ENCODE assay signal across 1 cellular context in the genomic region with DNA sequence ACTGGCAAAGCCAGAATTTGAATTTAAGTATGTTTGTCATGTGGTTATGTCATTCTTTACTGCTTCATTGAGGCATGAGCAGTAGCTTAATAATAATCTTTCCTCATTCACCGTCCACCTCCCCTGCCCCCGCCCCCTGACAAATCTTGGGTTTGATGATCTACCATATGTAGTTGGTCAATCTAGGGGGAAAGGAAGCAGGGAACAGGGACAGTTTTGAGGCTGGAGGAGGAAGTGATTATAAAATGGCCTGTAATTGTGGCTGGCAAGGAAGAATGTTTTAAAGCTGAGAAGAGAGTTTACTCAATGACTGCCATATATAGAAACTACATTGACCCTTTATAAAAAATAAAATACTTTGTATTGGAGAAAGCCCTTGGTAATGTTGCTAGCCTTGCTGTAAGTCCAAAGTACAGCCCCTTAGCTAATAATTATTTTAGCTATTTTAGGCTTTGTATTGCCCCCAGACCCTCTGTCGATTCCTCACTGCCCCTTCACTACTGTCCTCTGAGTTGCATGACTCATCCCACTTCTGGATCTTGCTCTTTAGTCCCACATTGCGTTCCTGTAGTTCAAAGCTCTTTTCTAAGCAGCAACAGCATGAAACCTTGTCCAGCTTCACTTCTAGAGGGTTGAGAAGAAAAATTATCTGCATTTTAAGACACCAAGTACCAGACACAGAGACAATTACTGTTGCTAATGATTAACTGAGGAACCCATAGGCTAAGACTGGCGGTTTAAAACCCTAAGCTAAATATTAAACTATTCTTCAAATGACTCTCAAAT.
TF ChIP-seq lines count a peak whose summit lies in the region.

No MANE protein-coding gene starts in this region.

TF ChIP-seq in HepG2, 621 proteins besides CTCF, POLR2A, EP300 and RAD21 (continued from another document and continues in another):
- TF ChIP-seq, protein P1, sequence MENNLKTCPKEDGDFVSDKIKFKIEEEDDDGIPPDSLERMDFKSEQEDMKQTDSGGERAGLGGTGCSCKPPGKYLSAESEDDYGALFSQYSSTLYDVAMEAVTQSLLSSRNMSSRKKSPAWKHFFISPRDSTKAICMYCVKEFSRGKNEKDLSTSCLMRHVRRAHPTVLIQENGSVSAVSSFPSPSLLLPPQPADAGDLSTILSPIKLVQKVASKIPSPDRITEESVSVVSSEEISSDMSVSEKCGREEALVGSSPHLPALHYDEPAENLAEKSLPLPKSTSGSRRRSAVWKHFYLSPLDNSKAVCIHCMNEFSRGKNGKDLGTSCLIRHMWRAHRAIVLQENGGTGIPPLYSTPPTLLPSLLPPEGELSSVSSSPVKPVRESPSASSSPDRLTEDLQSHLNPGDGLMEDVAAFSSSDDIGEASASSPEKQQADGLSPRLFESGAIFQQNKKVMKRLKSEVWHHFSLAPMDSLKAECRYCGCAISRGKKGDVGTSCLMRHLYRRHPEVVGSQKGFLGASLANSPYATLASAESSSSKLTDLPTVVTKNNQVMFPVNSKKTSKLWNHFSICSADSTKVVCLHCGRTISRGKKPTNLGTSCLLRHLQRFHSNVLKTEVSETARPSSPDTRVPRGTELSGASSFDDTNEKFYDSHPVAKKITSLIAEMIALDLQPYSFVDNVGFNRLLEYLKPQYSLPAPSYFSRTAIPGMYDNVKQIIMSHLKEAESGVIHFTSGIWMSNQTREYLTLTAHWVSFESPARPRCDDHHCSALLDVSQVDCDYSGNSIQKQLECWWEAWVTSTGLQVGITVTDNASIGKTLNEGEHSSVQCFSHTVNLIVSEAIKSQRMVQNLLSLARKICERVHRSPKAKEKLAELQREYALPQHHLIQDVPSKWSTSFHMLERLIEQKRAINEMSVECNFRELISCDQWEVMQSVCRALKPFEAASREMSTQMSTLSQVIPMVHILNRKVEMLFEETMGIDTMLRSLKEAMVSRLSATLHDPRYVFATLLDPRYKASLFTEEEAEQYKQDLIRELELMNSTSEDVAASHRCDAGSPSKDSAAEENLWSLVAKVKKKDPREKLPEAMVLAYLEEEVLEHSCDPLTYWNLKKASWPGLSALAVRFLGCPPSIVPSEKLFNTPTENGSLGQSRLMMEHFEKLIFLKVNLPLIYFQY (CRISPR knock-in tag; IDR thresholded peaks at IDR 0.05; ENCODE audit: borderline replicate concordance), result no peak
- TF ChIP-seq HNRNPK (IDR thresholded peaks at IDR 0.05; ENCODE audit: low read depth, low read length, poor library complexity, severe bottlenecking) (peak; percentile 52), ZNF709 (CRISPR knock-in tag; IDR thresholded peaks at IDR 0.05) (no peak), KLF16 (CRISPR knock-in tag; IDR thresholded peaks at IDR 0.05) (peak in 1 of 2 experiments; percentile 25; a peak in 1 of 4 replicates), ZNF562 (CRISPR knock-in tag; IDR thresholded peaks at IDR 0.05; ENCODE audit: borderline replicate concordance) (no peak), FOXA3 (CRISPR knock-in tag; IDR thresholded peaks at IDR 0.05) (peak; percentile 35; the same call in 1 of the 2 replicates), PCBP1 (IDR thresholded peaks at IDR 0.05; ENCODE audit: borderline replicate concordance, low read depth, low read length) (no peak), CAMTA2 (CRISPR knock-in tag; IDR thresholded peaks at IDR 0.05; ENCODE audit: borderline replicate concordance) (no peak), ZNF205 (CRISPR knock-in tag; IDR thresholded peaks at IDR 0.05) (peak; percentile 46; the same call in 1 of the 2 replicates), HNF4A (CRISPR knock-in tag; IDR thresholded peaks at IDR 0.05) (peak; percentile 93), GABPB1 (CRISPR knock-in tag; IDR thresholded peaks at IDR 0.05) (no peak), ZNF644 (CRISPR knock-in tag; IDR thresholded peaks at IDR 0.05; ENCODE audit: low read depth) (peak; percentile 79), USF2 (IDR thresholded peaks at IDR 0.05; ENCODE audit: low read depth, low read length) (no peak), USF2 (CRISPR knock-in tag; IDR thresholded peaks at IDR 0.05; ENCODE audit: borderline replicate concordance) (0 out of 2 replicates have a peak, but pooled peaks have one; percentile 22), ZSCAN29 (CRISPR knock-in tag; conservative IDR thresholded peaks at IDR 0.05) (no peak), ZNF839 (CRISPR knock-in tag; IDR thresholded peaks at IDR 0.05; ENCODE audit: borderline replicate concordance) (no peak), TCF12 (IDR thresholded peaks at IDR 0.05) (no peak), TCF12 (CRISPR knock-in tag; IDR thresholded peaks at IDR 0.05) (no peak), SOX13 (IDR thresholded peaks at IDR 0.05) (no peak), SOX13 (CRISPR knock-in tag; conservative IDR thresholded peaks at IDR 0.05 in 1 of 2, IDR thresholded peaks at IDR 0.05 in 1 of 2) (peak in 1 of 2 experiments; percentile 68; a peak in 2 of 4 replicates), GATAD1 (CRISPR knock-in tag; IDR thresholded peaks at IDR 0.05) (no peak), ZKSCAN8 (CRISPR knock-in tag; IDR thresholded peaks at IDR 0.05; ENCODE audit: borderline replicate concordance) (no peak), ELF3 (CRISPR knock-in tag; IDR thresholded peaks at IDR 0.05) (peak; percentile 36; the same call in 1 of the 2 replicates), ZNF607 (CRISPR knock-in tag; IDR thresholded peaks at IDR 0.05; ENCODE audit: borderline replicate concordance) (no peak), EHMT2 (IDR thresholded peaks at IDR 0.05; ENCODE audit: borderline replicate concordance, low read depth, low read length) (peak; percentile 87), NR1H2 (CRISPR knock-in tag; IDR thresholded peaks at IDR 0.05; ENCODE audit: borderline replicate concordance, low read depth) (no peak), MED1 (CRISPR knock-in tag; IDR thresholded peaks at IDR 0.05) (peak; percentile 16; the same call in 1 of the 2 replicates), PBX2 (CRISPR knock-in tag; IDR thresholded peaks at IDR 0.05) (no peak)
- TF ChIP-seq, protein P2, sequence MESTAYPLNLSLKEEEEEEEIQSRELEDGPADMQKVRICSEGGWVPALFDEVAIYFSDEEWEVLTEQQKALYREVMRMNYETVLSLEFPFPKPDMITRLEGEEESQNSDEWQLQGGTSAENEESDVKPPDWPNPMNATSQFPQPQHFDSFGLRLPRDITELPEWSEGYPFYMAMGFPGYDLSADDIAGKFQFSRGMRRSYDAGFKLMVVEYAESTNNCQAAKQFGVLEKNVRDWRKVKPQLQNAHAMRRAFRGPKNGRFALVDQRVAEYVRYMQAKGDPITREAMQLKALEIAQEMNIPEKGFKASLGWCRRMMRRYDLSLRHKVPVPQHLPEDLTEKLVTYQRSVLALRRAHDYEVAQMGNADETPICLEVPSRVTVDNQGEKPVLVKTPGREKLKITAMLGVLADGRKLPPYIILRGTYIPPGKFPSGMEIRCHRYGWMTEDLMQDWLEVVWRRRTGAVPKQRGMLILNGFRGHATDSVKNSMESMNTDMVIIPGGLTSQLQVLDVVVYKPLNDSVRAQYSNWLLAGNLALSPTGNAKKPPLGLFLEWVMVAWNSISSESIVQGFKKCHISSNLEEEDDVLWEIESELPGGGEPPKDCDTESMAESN (CRISPR knock-in tag; conservative IDR thresholded peaks at IDR 0.05), result 0 out of 2 replicates have a peak, but pooled peaks have one; percentile 62
- TF ChIP-seq, protein P3, sequence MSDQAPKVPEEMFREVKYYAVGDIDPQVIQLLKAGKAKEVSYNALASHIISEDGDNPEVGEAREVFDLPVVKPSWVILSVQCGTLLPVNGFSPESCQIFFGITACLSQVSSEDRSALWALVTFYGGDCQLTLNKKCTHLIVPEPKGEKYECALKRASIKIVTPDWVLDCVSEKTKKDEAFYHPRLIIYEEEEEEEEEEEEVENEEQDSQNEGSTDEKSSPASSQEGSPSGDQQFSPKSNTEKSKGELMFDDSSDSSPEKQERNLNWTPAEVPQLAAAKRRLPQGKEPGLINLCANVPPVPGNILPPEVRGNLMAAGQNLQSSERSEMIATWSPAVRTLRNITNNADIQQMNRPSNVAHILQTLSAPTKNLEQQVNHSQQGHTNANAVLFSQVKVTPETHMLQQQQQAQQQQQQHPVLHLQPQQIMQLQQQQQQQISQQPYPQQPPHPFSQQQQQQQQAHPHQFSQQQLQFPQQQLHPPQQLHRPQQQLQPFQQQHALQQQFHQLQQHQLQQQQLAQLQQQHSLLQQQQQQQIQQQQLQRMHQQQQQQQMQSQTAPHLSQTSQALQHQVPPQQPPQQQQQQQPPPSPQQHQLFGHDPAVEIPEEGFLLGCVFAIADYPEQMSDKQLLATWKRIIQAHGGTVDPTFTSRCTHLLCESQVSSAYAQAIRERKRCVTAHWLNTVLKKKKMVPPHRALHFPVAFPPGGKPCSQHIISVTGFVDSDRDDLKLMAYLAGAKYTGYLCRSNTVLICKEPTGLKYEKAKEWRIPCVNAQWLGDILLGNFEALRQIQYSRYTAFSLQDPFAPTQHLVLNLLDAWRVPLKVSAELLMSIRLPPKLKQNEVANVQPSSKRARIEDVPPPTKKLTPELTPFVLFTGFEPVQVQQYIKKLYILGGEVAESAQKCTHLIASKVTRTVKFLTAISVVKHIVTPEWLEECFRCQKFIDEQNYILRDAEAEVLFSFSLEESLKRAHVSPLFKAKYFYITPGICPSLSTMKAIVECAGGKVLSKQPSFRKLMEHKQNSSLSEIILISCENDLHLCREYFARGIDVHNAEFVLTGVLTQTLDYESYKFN (CRISPR knock-in tag; conservative IDR thresholded peaks at IDR 0.05), result peak; percentile 71
- TF ChIP-seq, protein P4, sequence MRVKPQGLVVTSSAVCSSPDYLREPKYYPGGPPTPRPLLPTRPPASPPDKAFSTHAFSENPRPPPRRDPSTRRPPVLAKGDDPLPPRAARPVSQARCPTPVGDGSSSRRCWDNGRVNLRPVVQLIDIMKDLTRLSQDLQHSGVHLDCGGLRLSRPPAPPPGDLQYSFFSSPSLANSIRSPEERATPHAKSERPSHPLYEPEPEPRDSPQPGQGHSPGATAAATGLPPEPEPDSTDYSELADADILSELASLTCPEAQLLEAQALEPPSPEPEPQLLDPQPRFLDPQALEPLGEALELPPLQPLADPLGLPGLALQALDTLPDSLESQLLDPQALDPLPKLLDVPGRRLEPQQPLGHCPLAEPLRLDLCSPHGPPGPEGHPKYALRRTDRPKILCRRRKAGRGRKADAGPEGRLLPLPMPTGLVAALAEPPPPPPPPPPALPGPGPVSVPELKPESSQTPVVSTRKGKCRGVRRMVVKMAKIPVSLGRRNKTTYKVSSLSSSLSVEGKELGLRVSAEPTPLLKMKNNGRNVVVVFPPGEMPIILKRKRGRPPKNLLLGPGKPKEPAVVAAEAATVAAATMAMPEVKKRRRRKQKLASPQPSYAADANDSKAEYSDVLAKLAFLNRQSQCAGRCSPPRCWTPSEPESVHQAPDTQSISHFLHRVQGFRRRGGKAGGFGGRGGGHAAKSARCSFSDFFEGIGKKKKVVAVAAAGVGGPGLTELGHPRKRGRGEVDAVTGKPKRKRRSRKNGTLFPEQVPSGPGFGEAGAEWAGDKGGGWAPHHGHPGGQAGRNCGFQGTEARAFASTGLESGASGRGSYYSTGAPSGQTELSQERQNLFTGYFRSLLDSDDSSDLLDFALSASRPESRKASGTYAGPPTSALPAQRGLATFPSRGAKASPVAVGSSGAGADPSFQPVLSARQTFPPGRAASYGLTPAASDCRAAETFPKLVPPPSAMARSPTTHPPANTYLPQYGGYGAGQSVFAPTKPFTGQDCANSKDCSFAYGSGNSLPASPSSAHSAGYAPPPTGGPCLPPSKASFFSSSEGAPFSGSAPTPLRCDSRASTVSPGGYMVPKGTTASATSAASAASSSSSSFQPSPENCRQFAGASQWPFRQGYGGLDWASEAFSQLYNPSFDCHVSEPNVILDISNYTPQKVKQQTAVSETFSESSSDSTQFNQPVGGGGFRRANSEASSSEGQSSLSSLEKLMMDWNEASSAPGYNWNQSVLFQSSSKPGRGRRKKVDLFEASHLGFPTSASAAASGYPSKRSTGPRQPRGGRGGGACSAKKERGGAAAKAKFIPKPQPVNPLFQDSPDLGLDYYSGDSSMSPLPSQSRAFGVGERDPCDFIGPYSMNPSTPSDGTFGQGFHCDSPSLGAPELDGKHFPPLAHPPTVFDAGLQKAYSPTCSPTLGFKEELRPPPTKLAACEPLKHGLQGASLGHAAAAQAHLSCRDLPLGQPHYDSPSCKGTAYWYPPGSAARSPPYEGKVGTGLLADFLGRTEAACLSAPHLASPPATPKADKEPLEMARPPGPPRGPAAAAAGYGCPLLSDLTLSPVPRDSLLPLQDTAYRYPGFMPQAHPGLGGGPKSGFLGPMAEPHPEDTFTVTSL (CRISPR knock-in tag; IDR thresholded peaks at IDR 0.05; ENCODE audit: borderline replicate concordance), result peak; percentile 20; the same call in 1 of the 2 replicates
- TF ChIP-seq, protein P5, sequence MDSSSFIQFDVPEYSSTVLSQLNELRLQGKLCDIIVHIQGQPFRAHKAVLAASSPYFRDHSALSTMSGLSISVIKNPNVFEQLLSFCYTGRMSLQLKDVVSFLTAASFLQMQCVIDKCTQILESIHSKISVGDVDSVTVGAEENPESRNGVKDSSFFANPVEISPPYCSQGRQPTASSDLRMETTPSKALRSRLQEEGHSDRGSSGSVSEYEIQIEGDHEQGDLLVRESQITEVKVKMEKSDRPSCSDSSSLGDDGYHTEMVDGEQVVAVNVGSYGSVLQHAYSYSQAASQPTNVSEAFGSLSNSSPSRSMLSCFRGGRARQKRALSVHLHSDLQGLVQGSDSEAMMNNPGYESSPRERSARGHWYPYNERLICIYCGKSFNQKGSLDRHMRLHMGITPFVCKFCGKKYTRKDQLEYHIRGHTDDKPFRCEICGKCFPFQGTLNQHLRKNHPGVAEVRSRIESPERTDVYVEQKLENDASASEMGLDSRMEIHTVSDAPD (CRISPR knock-in tag; IDR thresholded peaks at IDR 0.05), result no peak
- TF ChIP-seq, protein P6, sequence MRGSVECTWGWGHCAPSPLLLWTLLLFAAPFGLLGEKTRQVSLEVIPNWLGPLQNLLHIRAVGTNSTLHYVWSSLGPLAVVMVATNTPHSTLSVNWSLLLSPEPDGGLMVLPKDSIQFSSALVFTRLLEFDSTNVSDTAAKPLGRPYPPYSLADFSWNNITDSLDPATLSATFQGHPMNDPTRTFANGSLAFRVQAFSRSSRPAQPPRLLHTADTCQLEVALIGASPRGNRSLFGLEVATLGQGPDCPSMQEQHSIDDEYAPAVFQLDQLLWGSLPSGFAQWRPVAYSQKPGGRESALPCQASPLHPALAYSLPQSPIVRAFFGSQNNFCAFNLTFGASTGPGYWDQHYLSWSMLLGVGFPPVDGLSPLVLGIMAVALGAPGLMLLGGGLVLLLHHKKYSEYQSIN (CRISPR knock-in tag; IDR thresholded peaks at IDR 0.05; ENCODE audit: borderline replicate concordance), result no peak
